In the genomic region with DNA sequence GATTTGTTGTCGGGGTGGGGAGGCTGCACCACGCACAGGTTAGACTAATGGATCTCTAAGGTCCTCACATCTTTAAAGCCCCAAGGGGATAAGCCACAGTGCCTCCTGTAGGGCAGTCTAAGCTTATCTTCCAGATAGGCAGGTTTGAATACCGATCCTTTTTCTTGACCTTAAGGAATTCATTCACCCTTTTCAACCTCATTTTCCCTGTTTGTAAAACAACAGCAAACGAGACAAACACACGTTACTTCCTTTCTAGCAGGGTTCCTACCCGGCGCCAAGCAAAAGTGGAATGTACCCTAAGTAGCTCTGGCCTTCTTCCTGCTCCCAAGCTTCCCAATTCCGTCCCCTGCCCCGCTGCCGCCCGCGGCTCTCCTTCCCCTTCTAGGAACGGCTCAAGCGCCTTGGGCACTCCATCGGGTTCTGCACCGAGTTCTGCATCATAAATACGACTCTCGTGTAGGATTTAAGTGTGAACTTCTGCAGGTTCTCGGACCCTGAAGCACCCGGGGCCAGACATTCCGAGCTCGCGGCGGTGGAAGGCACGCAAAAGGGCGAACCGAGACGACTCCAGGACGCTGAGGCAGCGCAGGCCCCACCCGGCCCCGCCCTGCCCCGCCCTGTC, we compare ENCODE assay signal across 8 cellular contexts. TPM values are rescaled to one million over a fixed set of nuclear protein-coding genes. Genes with fewer than 3 reads are reported as not detected.
DNase-seq lines count a peak whose midpoint lies in the region; ATAC-seq and TF ChIP-seq lines count a peak whose summit lies in the region.

No MANE protein-coding gene starts in this region.

- H3K4me3 Mint-ChIP-seq in activated T-cell treated with anti-CD3 and anti-CD28 coated beads, Interleukin-2, amount 50 U/mL, for 4 hours: peak overlapping the region; percentile 91
- H3K4me3 Mint-ChIP-seq in activated naive CD8-positive, alpha-beta T cell treated with anti-CD3 and anti-CD28 coated beads for 36 hours: peak overlapping the region; percentile 90

- H3K4me3 ChIP-seq in right atrium auricular region: peak overlapping the region; percentile 63 to 73

- peaks cover 16% of the 10 kb centered on the region for H3K36me3 ChIP-seq in right atrium auricular region

- H3K27ac ChIP-seq in right atrium auricular region: peak overlapping the region; percentile 90 to 95

- peaks cover 0 to 14% of the 10 kb centered on the region in 2 donors for H3K4me1 ChIP-seq in right atrium auricular region

- H3K9me3 Mint-ChIP-seq in activated T-cell treated with anti-CD3 and anti-CD28 coated beads, Interleukin-2, amount 50 U/mL, for 4 hours: no peaks in the 10 kb centered on the region
- no peaks in the 10 kb centered on the region for H3K9me3 Mint-ChIP-seq in activated naive CD8-positive, alpha-beta T cell treated with anti-CD3 and anti-CD28 coated beads for 36 hours

- H3K27me3 Mint-ChIP-seq in activated T-cell treated with anti-CD3 and anti-CD28 coated beads, Interleukin-2, amount 50 U/mL, for 4 hours (ENCODE audit: low read depth): no peaks in the 10 kb centered on the region
- no peaks in the 10 kb centered on the region for H3K27me3 Mint-ChIP-seq in activated naive CD8-positive, alpha-beta T cell treated with anti-CD3 and anti-CD28 coated beads for 36 hours

- H3K9me3 ChIP-seq in right atrium auricular region: no peaks in the 10 kb centered on the region

- peak; percentile 9 to 15 for ATAC-seq in activated T-cell treated with anti-CD3 and anti-CD28 coated beads, Interleukin-2, amount 50 U/mL, for 4 hours
- ATAC-seq in HG02884 (IDR thresholded peaks at IDR 0.05; ENCODE audit: unreplicated experiment): peak; percentile 10

- H3K27me3 ChIP-seq in right atrium auricular region: no peaks in the 10 kb centered on the region

- peak overlapping the region; percentile 82 for H3K27ac Mint-ChIP-seq in activated naive CD8-positive, alpha-beta T cell treated with anti-CD3 and anti-CD28 coated beads for 36 hours

- TF ChIP-seq CTCF in right atrium auricular region (IDR thresholded peaks at IDR 0.05): peak in 1 of 2 donors; percentile 44

- peaks cover 2% of the 10 kb centered on the region for H3K36me3 Mint-ChIP-seq in activated T-cell treated with anti-CD3 and anti-CD28 coated beads, Interleukin-2, amount 50 U/mL, for 4 hours (ENCODE audit: insufficient read depth)
- peaks cover 46% of the 10 kb centered on the region for H3K36me3 Mint-ChIP-seq in activated naive CD8-positive, alpha-beta T cell treated with anti-CD3 and anti-CD28 coated beads for 36 hours

- H3K4me1 Mint-ChIP-seq in activated T-cell treated with anti-CD3 and anti-CD28 coated beads, Interleukin-2, amount 50 U/mL, for 4 hours (ENCODE audit: low read depth): peaks cover 20% of the 10 kb centered on the region
- H3K4me1 Mint-ChIP-seq in activated naive CD8-positive, alpha-beta T cell treated with anti-CD3 and anti-CD28 coated beads for 36 hours: peaks cover 26% of the 10 kb centered on the region

- DNase-seq in activated T-cell treated with anti-CD3 and anti-CD28 coated beads, Interleukin-2, amount 50 U/mL, for 4 hours: no peak
- no peak for DNase-seq in activated T-cell treated with anti-CD3 and anti-CD28 coated beads, Interleukin-2, amount 50 U/mL, for 1 hour
- DNase-seq in NCI-H774 (lab: John Stamatoyannopoulos, UW) (peak; percentile 44), right atrium auricular region (ENCODE audit: low spot score) (no peak), renal cortical epithelial cell (ENCODE audit: low read depth) (peak; percentile 62), DMS114 treated with DMSO at 0.1 percent for 48 hours (lab: John Stamatoyannopoulos, UW; ENCODE audit: unreplicated experiment) (no peak)
- DNase-seq in activated naive CD8-positive, alpha-beta T cell treated with anti-CD3 and anti-CD28 coated beads for 36 hours: peak; percentile 25

RNA-seq across cellular contexts. Expression of a gene that starts 0.5 kb away (rescaled TPM):
- 10 to 100 TPM; 47.3 to 70.1 (median 60.3) TPM for total RNA-seq in activated T-cell treated with anti-CD3 and anti-CD28 coated beads, Interleukin-2, amount 50 U/mL, for 4 hours
- total RNA-seq in activated naive CD8-positive, alpha-beta T cell treated with anti-CD3 and anti-CD28 coated beads for 36 hours: 100 to 1,000 TPM; 182 to 184 TPM
- total RNA-seq in right atrium auricular region: 1 to 10 TPM in 1 of 2 donors, under 1 TPM in 1; 0.63 to 2.5 TPM
- total RNA-seq in renal cortical epithelial cell: 2.1 and 42.5 TPM in 2 replicates

RNA-seq across cellular contexts. Expression of a gene that starts 9.6 kb away (rescaled TPM):
- total RNA-seq in activated T-cell treated with anti-CD3 and anti-CD28 coated beads, Interleukin-2, amount 50 U/mL, for 4 hours: 10 to 100 TPM; 91.4 to 99.8 (median 92.8) TPM
- 10 to 100 TPM; 66.9 to 67.4 TPM for total RNA-seq in activated naive CD8-positive, alpha-beta T cell treated with anti-CD3 and anti-CD28 coated beads for 36 hours
- total RNA-seq in right atrium auricular region (10 to 100 TPM; 24.3 to 41.4 TPM), renal cortical epithelial cell (59.0 and 99.5 TPM in 2 replicates)

RNA-seq across cellular contexts. Expression of a gene that starts 20.6 kb away (rescaled TPM):
- total RNA-seq in activated T-cell treated with anti-CD3 and anti-CD28 coated beads, Interleukin-2, amount 50 U/mL, for 4 hours: not detected
- not detected for total RNA-seq in activated naive CD8-positive, alpha-beta T cell treated with anti-CD3 and anti-CD28 coated beads for 36 hours
- total RNA-seq in right atrium auricular region (under 1 TPM in 1 of 2 donors, not detected in 1; 0.39 TPM), renal cortical epithelial cell (not detected in 2 replicates)

RNA-seq across cellular contexts. Expression of a gene that starts 31.4 kb away (rescaled TPM):
- 10 to 100 TPM; 49.8 to 59.1 (median 50.4) TPM for total RNA-seq in activated T-cell treated with anti-CD3 and anti-CD28 coated beads, Interleukin-2, amount 50 U/mL, for 4 hours
- 10 to 100 TPM; 34.1 to 35.7 TPM for total RNA-seq in activated naive CD8-positive, alpha-beta T cell treated with anti-CD3 and anti-CD28 coated beads for 36 hours
- total RNA-seq in right atrium auricular region (10 to 100 TPM; 18.8 to 21.3 TPM), renal cortical epithelial cell (40.2 and 59.4 TPM in 2 replicates)

RNA-seq across cellular contexts. Expression of a gene that starts 31.5 kb away (rescaled TPM):
- total RNA-seq in activated T-cell treated with anti-CD3 and anti-CD28 coated beads, Interleukin-2, amount 50 U/mL, for 4 hours: 10 to 100 TPM; 37.1 to 44.2 (median 39.5) TPM
- 10 to 100 TPM; 22.4 to 27.6 TPM for total RNA-seq in activated naive CD8-positive, alpha-beta T cell treated with anti-CD3 and anti-CD28 coated beads for 36 hours
- total RNA-seq in right atrium auricular region: 10 to 100 TPM; 17.5 to 22.8 TPM
- 6.6 and 28.5 TPM in 2 replicates for total RNA-seq in renal cortical epithelial cell

Comparison
In these comparisons a context has a peak if more than half of its experiments do, and no peak if none do; other contexts are left out.
1. DNase-seq: peak in NCI-H774 (single experiment), activated naive CD8-positive, alpha-beta T cell treated with anti-CD3 and anti-CD28 coated beads for 36 hours (single experiment) and renal cortical epithelial cell (single experiment); none in activated T-cell treated with anti-CD3 and anti-CD28 coated beads, Interleukin-2, amount 50 U/mL, for 4 hours (single experiment), activated T-cell treated with anti-CD3 and anti-CD28 coated beads, Interleukin-2, amount 50 U/mL, for 1 hour (single experiment), right atrium auricular region (single experiment) and DMS114 treated with DMSO at 0.1 percent for 48 hours (single experiment).